9 cellular contexts compared by ENCODE assay signal in the genomic region with DNA sequence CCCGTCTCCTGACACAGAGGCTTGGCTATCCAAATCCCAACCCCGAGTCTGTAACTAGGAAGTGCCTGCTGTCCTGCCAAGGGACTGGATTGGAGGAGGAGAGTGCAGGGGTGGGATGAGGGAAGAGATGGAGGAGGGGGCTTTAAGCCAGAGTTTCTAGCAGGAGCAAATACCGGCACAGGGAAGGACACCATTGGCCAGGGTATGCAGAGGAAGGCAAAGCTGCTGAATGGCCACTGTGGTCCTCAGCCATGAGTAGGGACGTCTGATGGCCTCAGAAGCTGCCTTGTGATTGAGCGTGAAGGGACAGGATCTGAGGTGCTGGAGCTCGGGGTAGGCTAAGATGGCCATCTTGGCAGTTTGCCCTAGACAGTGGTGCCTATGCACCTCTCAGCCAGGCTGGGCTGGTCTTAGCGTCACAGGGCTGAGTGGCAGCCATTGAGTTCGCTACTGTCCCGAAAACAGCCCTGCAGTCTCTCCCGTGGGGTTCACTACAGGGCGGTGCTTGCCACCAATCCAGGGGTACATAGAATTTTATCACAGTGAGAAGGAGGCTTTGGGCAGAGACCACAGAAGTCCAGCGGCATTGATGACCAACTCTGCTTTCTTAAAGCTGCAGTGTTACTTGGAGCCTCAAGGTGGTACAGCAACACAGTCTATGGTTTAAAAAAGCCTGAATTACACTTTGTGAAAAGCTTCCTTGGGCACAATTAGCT.
A peak's percentile ranks its signal among the peaks of the same experiment; 100 is the strongest.
DNase-seq lines count a peak whose midpoint lies in the region; ATAC-seq, FAIRE-seq and TF ChIP-seq lines count a peak whose summit lies in the region.
"Had no signal": no experiment of that assay in that cellular context is flagged by ENCODE, and none has a peak within 500 bp of the region (broad histone marks: within the 10 kb centered on the region; RNA-seq: fewer than 3 reads in every experiment).

No MANE protein-coding gene starts in this region.

- ATAC-seq in HG02870 (IDR thresholded peaks at IDR 0.05; ENCODE audit: unreplicated experiment), result peak; percentile 70
- ATAC-seq in HG03097 (IDR thresholded peaks at IDR 0.05; ENCODE audit: low FRiP score, unreplicated experiment), result no peak
- no peak for ATAC-seq in omental fat pad (ENCODE audit: low FRiP score)

- no peaks in the 10 kb centered on the region for H3K9me3 ChIP-seq in Peyer's patch
- H3K9me3 ChIP-seq in endothelial cell of umbilical vein (replicated peaks; ENCODE audit: control insufficient read depth, insufficient read depth, low read length), result no peaks in the 10 kb centered on the region

- H3K36me3 ChIP-seq in Peyer's patch (no peaks in the 10 kb centered on the region), endothelial cell of umbilical vein (ENCODE audit: control insufficient read depth in 2 of 2, extremely low read depth in 1 of 2, insufficient read depth in 2 of 2, low read length in 2 of 2) (no peaks in the 10 kb centered on the region)

- DNase-seq in Peyer's patch, result no peak
- DNase-seq in endothelial cell of umbilical vein (ENCODE audit: low read depth, low spot score), result peak; percentile 21
- peak; percentile 25 for DNase-seq in pons (ENCODE audit: low spot score)
- DNase-seq in omental fat pad (ENCODE audit: low spot score), result no peak

- H3K27ac ChIP-seq in 22Rv1 (no peak overlapping the region), Peyer's patch (no peak overlapping the region), endothelial cell of umbilical vein (ENCODE audit: insufficient read depth, low read depth, low read length) (no peak overlapping the region)
- H3K27ac ChIP-seq: epithelial cell of prostate had no signal

- dilution Hi-C loops in endothelial cell of umbilical vein (cut with MboI; ENCODE audit: extremely low pct_ligation_motif_present, low sequenced_read_pairs), result no loop called here

- H3K4me1 ChIP-seq in Peyer's patch (peaks cover 0 to 8% (median 0%) of the 10 kb centered on the region in 4 donors), endothelial cell of umbilical vein (ENCODE audit: control insufficient read depth, extremely low read depth, insufficient read depth, low read length) (no peaks in the 10 kb centered on the region)

- H3K9me1 ChIP-seq in endothelial cell of umbilical vein (replicated peaks; ENCODE audit: control insufficient read depth, extremely low read depth, insufficient read depth, low read length), result no peaks in the 10 kb centered on the region

- H3K4me2 ChIP-seq in endothelial cell of umbilical vein (ENCODE audit: insufficient read depth, low read length), result no peak overlapping the region

- no peak overlapping the region for H3K4me3 ChIP-seq in Peyer's patch
- no peak overlapping the region for H3K4me3 ChIP-seq in endothelial cell of umbilical vein (replicated peaks in 1 of 3; ENCODE audit: insufficient read depth in 1 of 3, low read depth in 1 of 3, low read length in 3 of 3)

- CTCF ChIA-PET in endothelial cell of umbilical vein (lab: Charles Lee), result interaction anchor here (0.6 to 1.5 kb wide), 35 partner anchors 9 to 1541 kb away, joined by 3 to 15 read pairs (median 4); no protein-coding TSS in a partner anchor

- TF ChIP-seq CTCF in 22Rv1 (IDR thresholded peaks at IDR 0.05) (peak; percentile 73), GM12801 (IDR thresholded peaks at IDR 0.05; ENCODE audit: extremely low read depth, insufficient read length) (peak; percentile 43), Peyer's patch (IDR thresholded peaks at IDR 0.05) (peak in 5 of 6 experiments; percentile 28 to 60 (median 46)), endothelial cell of umbilical vein (IDR thresholded peaks at IDR 0.05; ENCODE audit: extremely low read depth in 1 of 2, insufficient read depth in 1 of 2, low read depth in 1 of 2, low read length in 2 of 2) (peak; percentile 25 to 36), omental fat pad (IDR thresholded peaks at IDR 0.05) (no peak)

- no peaks in the 10 kb centered on the region for H4K20me1 ChIP-seq in endothelial cell of umbilical vein (replicated peaks; ENCODE audit: control insufficient read depth, extremely low read depth, insufficient read depth, low read length)

- no peaks in the 10 kb centered on the region for H3K27me3 ChIP-seq in Peyer's patch
- peaks cover 2 to 3% of the 10 kb centered on the region in 2 experiments for H3K27me3 ChIP-seq in endothelial cell of umbilical vein (ENCODE audit: control insufficient read depth in 2 of 2, insufficient read depth in 2 of 2, low read length in 2 of 2)

- H2AFZ ChIP-seq in endothelial cell of umbilical vein (ENCODE audit: low read depth, low read length), result no peak overlapping the region

- peak; percentile 75 for FAIRE-seq in endothelial cell of umbilical vein (lab: Jason Lieb, UNC)

- intact Hi-C loops in endothelial cell of umbilical vein (cut with micrococcal nuclease), result loop anchor here (2.0 kb wide), 1 partner anchor 261 kb away; no protein-coding TSS in a partner anchor

- no peaks in the 10 kb centered on the region for H3K79me2 ChIP-seq in endothelial cell of umbilical vein (ENCODE audit: control insufficient read depth, insufficient read depth, low read length)

- no peak overlapping the region for H3K9ac ChIP-seq in endothelial cell of umbilical vein (replicated peaks; ENCODE audit: extremely low read depth, insufficient read depth, low read length)

- TF ChIP-seq POLR2A in Peyer's patch (IDR thresholded peaks at IDR 0.05) (no peak), endothelial cell of umbilical vein (IDR thresholded peaks at IDR 0.05; ENCODE audit: low read depth, low read length) (no peak)

- POLR2A ChIA-PET in endothelial cell of umbilical vein (lab: Charles Lee), result no interaction called here

- no TSS peak for BruUV-seq in endothelial cell of umbilical vein (replicated peaks; lab: Mats Ljungman, UMichigan)

TF ChIP-seq in endothelial cell of umbilical vein, 7 proteins besides CTCF, POLR2A, EP300 and RAD21:
- no peak for TF ChIP-seq MYC (IDR thresholded peaks at IDR 0.05; ENCODE audit: low read depth, low read length)
- TF ChIP-seq FOS (IDR thresholded peaks at IDR 0.05; ENCODE audit: borderline replicate concordance, insufficient read depth, low read length), result no peak
- TF ChIP-seq, protein P1, sequence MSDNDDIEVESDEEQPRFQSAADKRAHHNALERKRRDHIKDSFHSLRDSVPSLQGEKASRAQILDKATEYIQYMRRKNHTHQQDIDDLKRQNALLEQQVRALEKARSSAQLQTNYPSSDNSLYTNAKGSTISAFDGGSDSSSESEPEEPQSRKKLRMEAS (IDR thresholded peaks at IDR 0.05; ENCODE audit: insufficient read depth, insufficient read length), result no peak
- no peak for TF ChIP-seq EZH2 (IDR thresholded peaks at IDR 0.05; ENCODE audit: borderline replicate concordance, low read depth, low read length, severe bottlenecking)
- no peak for TF ChIP-seq JUN (IDR thresholded peaks at IDR 0.05; ENCODE audit: borderline replicate concordance, insufficient read depth, insufficient read length, low read depth)
- no peak for TF ChIP-seq POLR2AphosphoS5 (IDR thresholded peaks at IDR 0.05; ENCODE audit: insufficient read depth, low read depth, low read length)
- TF ChIP-seq GATA2 (IDR thresholded peaks at IDR 0.05; ENCODE audit: insufficient read depth, insufficient read length, low read depth, low read length), result no peak

Comparison
In these comparisons a context has a peak if more than half of its experiments do, and no peak if none do; other contexts are left out.
1. CTCF ChIP-seq: peak in 22Rv1 (single experiment), GM12801 (single experiment), Peyer's patch (5 of 6) and endothelial cell of umbilical vein (2 of 2); none in omental fat pad (0 of 3).
2. DNase-seq: peak in endothelial cell of umbilical vein (single experiment) and pons (single experiment); none in Peyer's patch (0 of 3) and omental fat pad (single experiment).